In the genomic region with DNA sequence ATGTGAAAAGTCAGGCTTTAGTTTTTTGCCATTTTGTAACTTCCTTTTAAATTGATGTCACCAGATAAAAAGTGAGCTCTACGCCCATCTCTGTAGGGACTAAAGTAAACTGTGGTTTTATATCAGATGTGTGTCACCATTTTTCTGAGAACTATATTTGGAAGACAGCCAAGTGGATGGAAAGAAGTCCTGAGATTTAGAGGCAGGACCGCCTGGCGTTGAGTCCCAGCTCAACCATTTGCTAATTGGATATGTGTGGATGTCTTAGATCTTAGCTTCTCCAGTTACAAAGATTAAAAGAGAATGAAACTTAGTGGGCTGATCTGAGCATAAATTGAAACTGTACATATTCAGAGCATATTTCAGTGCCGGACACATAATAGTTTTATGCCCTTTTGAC, we compare ENCODE assay signal across 22 cellular contexts.
"Had no signal": no experiment of that assay in that cellular context is flagged by ENCODE, and none has a peak within 500 bp of the region (broad histone marks: within the 10 kb centered on the region; RNA-seq: fewer than 3 reads in every experiment).

No MANE protein-coding gene starts in this region.

- H3K9me3 ChIP-seq: esophagus muscularis mucosa, heart left ventricle, neutrophil, ovary, prostate gland, right atrium auricular region had no signal

- H3K36me3 Mint-ChIP-seq: activated naive CD4-positive, alpha-beta T cell treated with anti-CD3 and anti-CD28 coated beads, Interleukin-2, amount 10 ng/mL, durations not matched to agents 7 days and 5 days; brain; memory B cell had no signal

- DNase-seq: activated CD4-positive, alpha-beta memory T cell treated with anti-CD3 and anti-CD28 coated beads, Interleukin-2, amount 10 ng/mL, durations not matched to agents 7 days and 5 days; activated CD4-positive, alpha-beta T cell treated with anti-CD3 and anti-CD28 coated beads, Interleukin-2, amount 10 ng/mL, durations not matched to agents 24 days and 14 days; activated effector memory CD4-positive, alpha-beta T cell treated with anti-CD3 and anti-CD28 coated beads, Interleukin-2, amount 50 U/mL, for 16 hours; activated naive CD4-positive, alpha-beta T cell treated with anti-CD3 and anti-CD28 coated beads, Interleukin-2, amount 10 ng/mL, durations not matched to agents 7 days and 5 days; activated naive CD8-positive, alpha-beta T cell treated with anti-CD3 and anti-CD28 coated beads, Interleukin-2, amount 50 U/mL, for 24 hours; activated T-cell treated with anti-CD3 and anti-CD28 coated beads, Interleukin-2, amount 50 U/mL, for 72 hours; heart left ventricle; islet precursor cell; left colon; ovary; stimulated activated CD4-positive, alpha-beta T cell treated with anti-CD3 and anti-CD28 coated beads, Interleukin-4, amount 100 ng/mL, for 24 hours; stimulated activated naive CD4-positive, alpha-beta T cell treated with Interleukin-2 at 50 U/mL for 16 hours; T-helper 1 cell had no signal

- H3K9me3 Mint-ChIP-seq: activated CD4-positive, alpha-beta memory T cell treated with anti-CD3 and anti-CD28 coated beads, Interleukin-2, amount 10 ng/mL, durations not matched to agents 7 days and 5 days; activated CD4-positive, alpha-beta T cell treated with anti-CD3 and anti-CD28 coated beads, Interleukin-2, amount 10 ng/mL, durations not matched to agents 24 days and 14 days; activated naive CD4-positive, alpha-beta T cell treated with anti-CD3 and anti-CD28 coated beads, Interleukin-2, amount 10 ng/mL, durations not matched to agents 7 days and 5 days; activated T-cell treated with anti-CD3 and anti-CD28 coated beads, Interleukin-2, amount 50 U/mL, for 72 hours; nephron had no signal

- H3K4me3 ChIP-seq: coronary artery, esophagus muscularis mucosa, heart left ventricle, ovary, prostate gland, right atrium auricular region had no signal

- H3K4me1 ChIP-seq: esophagus muscularis mucosa, heart left ventricle, prostate gland, right atrium auricular region had no signal

- H3K4me1 Mint-ChIP-seq: activated CD4-positive, alpha-beta memory T cell treated with anti-CD3 and anti-CD28 coated beads, Interleukin-2, amount 10 ng/mL, durations not matched to agents 7 days and 5 days; activated CD4-positive, alpha-beta T cell treated with anti-CD3 and anti-CD28 coated beads, Interleukin-2, amount 10 ng/mL, durations not matched to agents 24 days and 14 days; activated naive CD4-positive, alpha-beta T cell treated with anti-CD3 and anti-CD28 coated beads, Interleukin-2, amount 10 ng/mL, durations not matched to agents 7 days and 5 days; activated naive CD8-positive, alpha-beta T cell treated with anti-CD3 and anti-CD28 coated beads, Interleukin-2, amount 50 U/mL, for 24 hours; central memory CD8-positive, alpha-beta T cell; memory B cell had no signal

- H3K27ac Mint-ChIP-seq: activated CD4-positive, alpha-beta memory T cell treated with anti-CD3 and anti-CD28 coated beads, Interleukin-2, amount 10 ng/mL, durations not matched to agents 7 days and 5 days; activated CD4-positive, alpha-beta T cell treated with anti-CD3 and anti-CD28 coated beads, Interleukin-2, amount 10 ng/mL, durations not matched to agents 24 days and 14 days; activated naive CD4-positive, alpha-beta T cell treated with anti-CD3 and anti-CD28 coated beads, Interleukin-2, amount 10 ng/mL, durations not matched to agents 7 days and 5 days; activated naive CD8-positive, alpha-beta T cell treated with anti-CD3 and anti-CD28 coated beads, Interleukin-2, amount 50 U/mL, for 24 hours; activated T-cell treated with anti-CD3 and anti-CD28 coated beads, Interleukin-2, amount 50 U/mL, for 72 hours; brain; memory B cell; nephron had no signal

- H3K27me3 Mint-ChIP-seq: activated CD4-positive, alpha-beta memory T cell treated with anti-CD3 and anti-CD28 coated beads, Interleukin-2, amount 10 ng/mL, durations not matched to agents 7 days and 5 days; activated CD4-positive, alpha-beta T cell treated with anti-CD3 and anti-CD28 coated beads, Interleukin-2, amount 10 ng/mL, durations not matched to agents 24 days and 14 days; activated naive CD4-positive, alpha-beta T cell treated with anti-CD3 and anti-CD28 coated beads, Interleukin-2, amount 10 ng/mL, durations not matched to agents 7 days and 5 days; brain; central memory CD8-positive, alpha-beta T cell; memory B cell had no signal

- H3K36me3 ChIP-seq: esophagus muscularis mucosa, heart left ventricle, neutrophil, ovary, prostate gland, right atrium auricular region had no signal

- H3K27ac ChIP-seq: coronary artery, esophagus muscularis mucosa, heart left ventricle, neutrophil, ovary, prostate gland, right atrium auricular region had no signal

- H3K4me3 Mint-ChIP-seq: activated CD4-positive, alpha-beta memory T cell treated with anti-CD3 and anti-CD28 coated beads, Interleukin-2, amount 10 ng/mL, durations not matched to agents 7 days and 5 days; activated CD4-positive, alpha-beta T cell treated with anti-CD3 and anti-CD28 coated beads, Interleukin-2, amount 10 ng/mL, durations not matched to agents 24 days and 14 days; activated naive CD4-positive, alpha-beta T cell treated with anti-CD3 and anti-CD28 coated beads, Interleukin-2, amount 10 ng/mL, durations not matched to agents 7 days and 5 days; activated naive CD8-positive, alpha-beta T cell treated with anti-CD3 and anti-CD28 coated beads, Interleukin-2, amount 50 U/mL, for 24 hours; activated T-cell treated with anti-CD3 and anti-CD28 coated beads, Interleukin-2, amount 50 U/mL, for 72 hours; brain; central memory CD8-positive, alpha-beta T cell; memory B cell; nephron had no signal

- ATAC-seq: activated naive CD8-positive, alpha-beta T cell treated with anti-CD3 and anti-CD28 coated beads, Interleukin-2, amount 50 U/mL, for 24 hours; activated T-cell treated with anti-CD3 and anti-CD28 coated beads, Interleukin-2, amount 50 U/mL, for 72 hours; heart left ventricle; left colon had no signal

- H3K27me3 ChIP-seq: esophagus muscularis mucosa, heart left ventricle, neutrophil, ovary, right atrium auricular region had no signal
